ENCODE assay signal across 6 cellular contexts in the genomic region with DNA sequence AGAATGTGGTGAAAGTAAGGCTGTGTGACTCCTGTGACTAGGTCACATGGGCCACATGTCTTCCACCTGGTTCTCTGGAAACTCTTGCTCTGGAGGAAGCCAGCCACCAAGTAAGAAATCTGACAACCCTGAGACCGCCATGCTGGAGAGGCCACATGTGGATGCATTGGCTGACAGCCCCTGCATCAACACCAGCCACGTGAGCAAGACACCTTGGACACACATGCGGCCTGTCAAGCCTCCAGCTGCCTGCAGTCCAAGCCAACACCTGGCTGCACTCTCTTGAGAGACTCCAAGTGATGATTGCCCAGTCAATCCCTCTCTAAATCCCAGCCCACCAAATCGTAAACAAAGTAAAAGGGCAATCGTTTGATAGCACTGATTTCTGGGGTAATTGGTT.
"Had no signal": no experiment of that assay in that cellular context is flagged by ENCODE, and none has a peak within 500 bp of the region (broad histone marks: within the 10 kb centered on the region; RNA-seq: fewer than 3 reads in every experiment).

No MANE protein-coding gene starts in this region.

- H3K27ac ChIP-seq: HL-60, KMS-11 had no signal

- DNase-seq: KBM-7, KG1 had no signal

- H3K4me3 ChIP-seq: K562 had no signal

- FAIRE-seq: HTR-8/SVneo, K562 had no signal

- H3K9ac ChIP-seq: KMS-11 had no signal

- H3K4me2 ChIP-seq: KMS-11 had no signal

- ATAC-seq: K562 had no signal
